Comparison of ENCODE assay signal across 17 cellular contexts in genomic region chr18:23943903-23944624, GRCh38.
DNase-seq lines count a peak whose midpoint lies in the region; ATAC-seq and TF ChIP-seq lines count a peak whose summit lies in the region.
"Had no signal": no experiment of that assay in that cellular context is flagged by ENCODE, and none has a peak within 500 bp of the region (broad histone marks: within the 10 kb centered on the region; RNA-seq: fewer than 3 reads in every experiment).

No MANE protein-coding gene starts in this region.

- peak overlapping the region; percentile 10 for H3K27ac Mint-ChIP-seq in neural progenitor cell
- no peak overlapping the region for H3K27ac Mint-ChIP-seq in activated CD8-positive, alpha-beta T cell treated with anti-CD3 and anti-CD28 coated beads for 36 hours
- H3K27ac Mint-ChIP-seq: CD14-positive monocyte; stimulated activated naive B cell treated with anti-CD40 and anti-IgM and Interleukin-4, amounts not matched to agents 10 μg/mL and 1 μg/mL and 100 μg/mL, for 72 hours had no signal

- H3F3A ChIP-seq in neural progenitor cell (ENCODE audit: low read depth) = no peaks in the 10 kb centered on the region

- peak overlapping the region; percentile 98 for H2BK20ac ChIP-seq in IMR-90 (ENCODE audit: low read depth, low read length)

- H3K36me3 ChIP-seq in IMR-90 (ENCODE audit: control insufficient read depth, insufficient read depth, low read length) (no peaks in the 10 kb centered on the region), esophagus muscularis mucosa (peaks cover 0 to 14% (median 0%) of the 10 kb centered on the region in 4 donors), neural progenitor cell (no peaks in the 10 kb centered on the region), right atrium auricular region (no peaks in the 10 kb centered on the region)

- in situ Hi-C loops in IMR-90 (cut with MboI; ENCODE audit: low sequenced_read_pairs) = no loop called here

- BruUV-seq in IMR-90 (replicated peaks; lab: Mats Ljungman, UMichigan) = no TSS peak

- H3K56ac ChIP-seq in IMR-90 (ENCODE audit: extremely low read depth, insufficient read depth, low read length) = peak overlapping the region; percentile 82

- POLR2A ChIA-PET in IMR-90 (lab: Charles Lee; ENCODE audit: unreplicated experiment) = interaction anchor here (0.6 kb wide), 2 partner anchors 72 to 218 kb away, joined by 3 read pairs; no protein-coding TSS in a partner anchor
- POLR2A ChIA-PET in activated CD8-positive, alpha-beta T cell treated with anti-CD3 and anti-CD28 coated beads for 36 hours (lab: Charles Lee) = interaction anchor here (0.7 to 0.9 kb wide), 3 partner anchors 15 to 28 kb away, joined by 3 read pairs; no protein-coding TSS in a partner anchor

- no peak overlapping the region for H3K4me3 ChIP-seq in AG10803 (ENCODE audit: low read length)
- H3K4me3 ChIP-seq in IMR-90 (ENCODE audit: insufficient read depth, low read depth, low read length) = no peak overlapping the region
- no peak overlapping the region for H3K4me3 ChIP-seq in esophagus muscularis mucosa
- no peak overlapping the region for H3K4me3 ChIP-seq in neural progenitor cell
- no peak overlapping the region for H3K4me3 ChIP-seq in right atrium auricular region
- H3K4me3 ChIP-seq: psoas muscle had no signal

- TF ChIP-seq CTCF in AG10803 (conservative IDR thresholded peaks at IDR 0.05; ENCODE audit: low read length) = no peak
- TF ChIP-seq CTCF in IMR-90 (conservative IDR thresholded peaks at IDR 0.05; ENCODE audit: low read depth, low read length) = no peak
- TF ChIP-seq CTCF in esophagus muscularis mucosa (IDR thresholded peaks at IDR 0.05) = no peak
- TF ChIP-seq CTCF in neural progenitor cell (IDR thresholded peaks at IDR 0.05) = no peak
- no peak for TF ChIP-seq CTCF in activated CD8-positive, alpha-beta T cell treated with anti-CD3 and anti-CD28 coated beads for 36 hours (IDR thresholded peaks at IDR 0.05)
- no peak for TF ChIP-seq CTCF in right atrium auricular region (IDR thresholded peaks at IDR 0.05)

- no peaks in the 10 kb centered on the region for H3K27me3 ChIP-seq in IMR-90 (ENCODE audit: control insufficient read depth, insufficient read depth, low read length)
- H3K27me3 ChIP-seq in esophagus muscularis mucosa = no peaks in the 10 kb centered on the region
- H3K27me3 ChIP-seq in neural progenitor cell = no peaks in the 10 kb centered on the region
- no peaks in the 10 kb centered on the region for H3K27me3 ChIP-seq in right atrium auricular region

- intact Hi-C loops in IMR-90 (cut with micrococcal nuclease) = loop anchor here (1.0 kb wide), 1 partner anchor 50 kb away; no protein-coding TSS in a partner anchor
- intact Hi-C loops in esophagus muscularis mucosa (cut with DNase I) = no loop called here
- intact Hi-C loops in activated CD8-positive, alpha-beta T cell treated with anti-CD3 and anti-CD28 coated beads for 36 hours (cut with micrococcal nuclease) = no loop called here

- 82% methylated on average over 2 of the region's 7 CpGs; no CpG with 5 or more reads in 1 of the 2 experiments for WGBS in IMR-90 (ENCODE audit: extremely low coverage in 2 of 2, insufficient read length in 1 of 2), 2 experiments
- WGBS in esophagus muscularis mucosa = 89% methylated on average over 3 of the region's 7 CpGs

- H3K27me3 Mint-ChIP-seq in neural progenitor cell (ENCODE audit: insufficient read depth, low read depth) = peaks cover 6% of the 10 kb centered on the region
- peaks cover 7% of the 10 kb centered on the region for H3K27me3 Mint-ChIP-seq in activated CD8-positive, alpha-beta T cell treated with anti-CD3 and anti-CD28 coated beads for 36 hours
- H3K27me3 Mint-ChIP-seq: stimulated activated naive B cell treated with anti-CD40 and anti-IgM and Interleukin-4, amounts not matched to agents 10 μg/mL and 1 μg/mL and 100 μg/mL, for 72 hours had no signal

- H3K23ac ChIP-seq in IMR-90 (ENCODE audit: low read depth, low read length) = peak overlapping the region; percentile 87

- no peaks in the 10 kb centered on the region for H3K79me1 ChIP-seq in IMR-90 (ENCODE audit: low read depth in 1 of 2, low read length in 2 of 2)

- H3K36me3 Mint-ChIP-seq in neural progenitor cell = no peaks in the 10 kb centered on the region
- H3K36me3 Mint-ChIP-seq in activated CD8-positive, alpha-beta T cell treated with anti-CD3 and anti-CD28 coated beads for 36 hours (ENCODE audit: low read depth) = no peaks in the 10 kb centered on the region
- H3K36me3 Mint-ChIP-seq: CD14-positive monocyte; stimulated activated naive B cell treated with anti-CD40 and anti-IgM and Interleukin-4, amounts not matched to agents 10 μg/mL and 1 μg/mL and 100 μg/mL, for 72 hours had no signal

- peak; percentile 90 for DNase-seq in AG10803 (ENCODE audit: low read depth)
- peak; percentile 90 for DNase-seq in IMR-90
- DNase-seq in esophagus muscularis mucosa (ENCODE audit: extremely low spot score) = no peak
- no peak for DNase-seq in neural progenitor cell (ENCODE audit: low spot score)
- no peak for DNase-seq in activated CD8-positive, alpha-beta T cell treated with anti-CD3 and anti-CD28 coated beads for 36 hours
- DNase-seq in right atrium auricular region (ENCODE audit: low spot score) = no peak
- DNase-seq in ureter (ENCODE audit: low spot score) = no peak
- no peak for DNase-seq in stimulated activated CD4-positive, alpha-beta T cell treated with anti-CD3 and anti-CD28 coated beads, Interleukin-4, amount 100 ng/mL, for 1 hour
- DNase-seq: activated CD4-positive, CD25-positive, alpha-beta regulatory T cell; GF-D8; KG1; midbrain; NCI-H2029; psoas muscle; stimulated activated CD4-positive, alpha-beta T cell treated with anti-CD3 and anti-CD28 coated beads, Interleukin-2, amount 100 ng/mL, for 48 hours; stimulated activated naive B cell treated with anti-CD40 and anti-IgM and Interleukin-4, amounts not matched to agents 10 μg/mL and 1 μg/mL and 100 μg/mL, for 72 hours had no signal

- no peak for TF ChIP-seq RAD21 in IMR-90 (IDR thresholded peaks at IDR 0.05; ENCODE audit: low read length)

- H2BK120ac ChIP-seq in IMR-90 (ENCODE audit: low read depth, low read length) = peak overlapping the region; percentile 94

- H3K4me1 ChIP-seq in IMR-90 (ENCODE audit: control insufficient read depth, insufficient read depth, low read length) = peaks cover 12% of the 10 kb centered on the region
- H3K4me1 ChIP-seq in esophagus muscularis mucosa = peaks cover 4 to 25% (median 20%) of the 10 kb centered on the region in 4 donors
- no peaks in the 10 kb centered on the region for H3K4me1 ChIP-seq in neural progenitor cell
- peaks cover 0 to under 1% of the 10 kb centered on the region in 2 donors for H3K4me1 ChIP-seq in right atrium auricular region
- H3K4me1 ChIP-seq: psoas muscle had no signal

- H4K20me1 ChIP-seq in IMR-90 (ENCODE audit: insufficient read depth, low read length) (no peaks in the 10 kb centered on the region), neural progenitor cell (ENCODE audit: low read depth) (no peaks in the 10 kb centered on the region)

- H3K9me1 ChIP-seq in IMR-90 (ENCODE audit: insufficient read depth, low read length) = peaks cover 10% of the 10 kb centered on the region

- peak overlapping the region; percentile 90; the same call in 2 of the 3 replicates for H2BK15ac ChIP-seq in IMR-90 (ENCODE audit: low read depth, low read length)

- peaks cover 13% of the 10 kb centered on the region for H3K4me1 Mint-ChIP-seq in neural progenitor cell
- peaks cover 26% of the 10 kb centered on the region for H3K4me1 Mint-ChIP-seq in activated CD8-positive, alpha-beta T cell treated with anti-CD3 and anti-CD28 coated beads for 36 hours (ENCODE audit: low read depth)

- no peak for TF ChIP-seq POLR2A in IMR-90 (IDR thresholded peaks at IDR 0.05; ENCODE audit: low read depth, low read length)
- TF ChIP-seq POLR2A in esophagus muscularis mucosa (IDR thresholded peaks at IDR 0.05; ENCODE audit: low read depth) = no peak

- H3K4ac ChIP-seq in IMR-90 (ENCODE audit: low read depth, low read length) = peak overlapping the region; percentile 93

- H4K91ac ChIP-seq in IMR-90 (ENCODE audit: insufficient read depth, low read depth, low read length) = peak overlapping the region; percentile 99

- H3K9me3 ChIP-seq in IMR-90 (ENCODE audit: control insufficient read depth, insufficient read depth, low read length) = no peaks in the 10 kb centered on the region
- H3K9me3 ChIP-seq in esophagus muscularis mucosa = no peaks in the 10 kb centered on the region
- no peaks in the 10 kb centered on the region for H3K9me3 ChIP-seq in neural progenitor cell (ENCODE audit: low read depth)
- H3K9me3 ChIP-seq in right atrium auricular region = no peaks in the 10 kb centered on the region
- H3K9me3 ChIP-seq: psoas muscle had no signal

- no peaks in the 10 kb centered on the region for H3K9me3 Mint-ChIP-seq in neural progenitor cell
- H3K9me3 Mint-ChIP-seq in activated CD8-positive, alpha-beta T cell treated with anti-CD3 and anti-CD28 coated beads for 36 hours = no peaks in the 10 kb centered on the region
- H3K9me3 Mint-ChIP-seq: CD14-positive monocyte; stimulated activated naive B cell treated with anti-CD40 and anti-IgM and Interleukin-4, amounts not matched to agents 10 μg/mL and 1 μg/mL and 100 μg/mL, for 72 hours had no signal

- ATAC-seq in IMR-90 (ENCODE audit: low read depth) = peak; percentile 86
- no peak for ATAC-seq in activated CD8-positive, alpha-beta T cell treated with anti-CD3 and anti-CD28 coated beads for 36 hours
- ATAC-seq: psoas muscle; stimulated activated naive B cell treated with anti-CD40 and anti-IgM and Interleukin-4, amounts not matched to agents 10 μg/mL and 1 μg/mL and 100 μg/mL, for 72 hours had no signal

- CTCF ChIA-PET in IMR-90 (lab: Yijun Ruan, JAX) = interaction anchor here (1.4 kb wide), 1 partner anchor 26 kb away, joined by 4 read pairs; no protein-coding TSS in a partner anchor
- CTCF ChIA-PET in activated CD8-positive, alpha-beta T cell treated with anti-CD3 and anti-CD28 coated beads for 36 hours (lab: Charles Lee) = interaction anchor here (1.3 to 1.6 kb wide), 3 partner anchors 9 to 26 kb away, joined by 3 to 6 read pairs (median 4); no protein-coding TSS in a partner anchor

- no peak for TF ChIP-seq EP300 in esophagus muscularis mucosa (IDR thresholded peaks at IDR 0.05)

- H3K4me3 Mint-ChIP-seq in neural progenitor cell = no peak overlapping the region
- H3K4me3 Mint-ChIP-seq in activated CD8-positive, alpha-beta T cell treated with anti-CD3 and anti-CD28 coated beads for 36 hours = no peak overlapping the region
- H3K4me3 Mint-ChIP-seq: CD14-positive monocyte; stimulated activated naive B cell treated with anti-CD40 and anti-IgM and Interleukin-4, amounts not matched to agents 10 μg/mL and 1 μg/mL and 100 μg/mL, for 72 hours had no signal

- dilution Hi-C loops in IMR-90 (cut with HindIII; ENCODE audit: low sequenced_read_pairs, unreplicated experiment) = no loop called here

- H2BK5ac ChIP-seq in IMR-90 (ENCODE audit: low read depth, low read length, poor library complexity, severe bottlenecking) = peak overlapping the region; percentile 99

- H3K79me2 ChIP-seq in neural progenitor cell (ENCODE audit: low read depth) = no peaks in the 10 kb centered on the region

- H3K4me2 ChIP-seq in IMR-90 (ENCODE audit: low read depth, low read length) (peak overlapping the region; percentile 48), neural progenitor cell (no peak overlapping the region)

- H3K14ac ChIP-seq in IMR-90 (replicated peaks; ENCODE audit: low read depth, low read length) = peak overlapping the region; percentile 93

- H3K9ac ChIP-seq in IMR-90 (ENCODE audit: low read depth, low read length) = peak overlapping the region; percentile 51
- no peak overlapping the region for H3K9ac ChIP-seq in neural progenitor cell

- peak overlapping the region; percentile 95 for H3K18ac ChIP-seq in IMR-90 (ENCODE audit: low read depth, low read length)

- H2AK9ac ChIP-seq in IMR-90 (replicated peaks; ENCODE audit: low read depth, low read length, poor library complexity) = peak overlapping the region; percentile 73

- H2AFZ ChIP-seq in IMR-90 (replicated peaks; ENCODE audit: low read length, poor library complexity) (peak overlapping the region; percentile 3), neural progenitor cell (replicated peaks) (no peak overlapping the region)

- H2AK5ac ChIP-seq in IMR-90 (ENCODE audit: low read depth, low read length) = peak overlapping the region; percentile 96

- peak overlapping the region; percentile 96 for H4K5ac ChIP-seq in IMR-90 (ENCODE audit: low read depth, low read length)

- peak overlapping the region; percentile 95 for H3K27ac ChIP-seq in IMR-90 (ENCODE audit: insufficient read depth, low read length)
- H3K27ac ChIP-seq in esophagus muscularis mucosa (replicated peaks in 1 of 4) = peak overlapping the region; percentile 67 to 82 (median 75)
- H3K27ac ChIP-seq in neural progenitor cell = no peak overlapping the region
- no peak overlapping the region for H3K27ac ChIP-seq in right atrium auricular region
- H3K27ac ChIP-seq: psoas muscle had no signal

- peak overlapping the region; percentile 75 to 98 for H4K8ac ChIP-seq in IMR-90 (ENCODE audit: low read depth in 2 of 2, low read length in 2 of 2)

Comparison
In these comparisons a context has a peak if more than half of its experiments do, and no peak if none do; other contexts are left out.
1. DNase-seq: peak in AG10803 (single experiment) and IMR-90 (single experiment); none in esophagus muscularis mucosa (single experiment), neural progenitor cell (single experiment), activated CD8-positive, alpha-beta T cell treated with anti-CD3 and anti-CD28 coated beads for 36 hours (single experiment), right atrium auricular region (single experiment), ureter (single experiment) and stimulated activated CD4-positive, alpha-beta T cell treated with anti-CD3 and anti-CD28 coated beads, Interleukin-4, amount 100 ng/mL, for 1 hour (single experiment).
2. H3K27ac ChIP-seq: peak in IMR-90 (single experiment) and esophagus muscularis mucosa (4 of 4); none in neural progenitor cell (single experiment) and right atrium auricular region (0 of 2).